1 cellular context compared by ENCODE assay signal in genomic region chr20:51541189-51542032, GRCh38.
TF ChIP-seq lines count a peak whose summit lies in the region.

No MANE protein-coding gene starts in this region.

TF ChIP-seq in K562, 482 proteins besides CTCF, POLR2A, EP300 and RAD21 (continued from another document and continues in another):
- TF ChIP-seq ZNF318 (IDR thresholded peaks at IDR 0.05; ENCODE audit: borderline replicate concordance in 1 of 2, low read depth in 1 of 2) (0 out of 4 replicates have a peak, but pooled peaks of 1 of the 2 experiments have one; percentile 36), HDGF (IDR thresholded peaks at IDR 0.05) (no peak), NUFIP1 (IDR thresholded peaks at IDR 0.05; ENCODE audit: partially characterized antibody) (no peak), NR3C1 (CRISPR knock-in tag; IDR thresholded peaks at IDR 0.05) (no peak), PBX2 (CRISPR knock-in tag; IDR thresholded peaks at IDR 0.05; ENCODE audit: low read depth) (no peak), PBX2 (tag; conservative IDR thresholded peaks at IDR 0.05; ENCODE audit: low read depth) (peak; percentile 32; the same call in 1 of the 2 replicates), ARNT (IDR thresholded peaks at IDR 0.05) (no peak), SREBF2 (CRISPR knock-in tag; IDR thresholded peaks at IDR 0.05) (no peak), RCOR1 (IDR thresholded peaks at IDR 0.05; ENCODE audit: borderline replicate concordance in 1 of 2, low read depth in 2 of 2, low read length in 2 of 2) (peak in 1 of 2 experiments; percentile 73; a peak in 2 of 4 replicates), FOXP1 (CRISPR knock-in tag; IDR thresholded peaks at IDR 0.05) (no peak), TAF9B (IDR thresholded peaks at IDR 0.05; ENCODE audit: partially characterized antibody) (no peak), TBP (optimal IDR thresholded peaks at IDR 0.05; ENCODE audit: low read depth, low read length) (peak; percentile 77), VEZF1 (CRISPR knock-in tag; IDR thresholded peaks at IDR 0.05) (peak; percentile 95), JUNB (CRISPR knock-in tag; conservative IDR thresholded peaks at IDR 0.05) (no peak), ZNF696 (CRISPR knock-in tag; conservative IDR thresholded peaks at IDR 0.05) (no peak), HES1 (IDR thresholded peaks at IDR 0.05; ENCODE audit: low read depth) (peak; percentile 82), SIN3A (IDR thresholded peaks at IDR 0.05; ENCODE audit: borderline replicate concordance in 2 of 2, control insufficient read depth in 1 of 2, low read depth in 2 of 2, low read length in 2 of 2) (peak; percentile 91 to 96; a peak in 3 of 4 replicates), SRSF7 (optimal IDR thresholded peaks at IDR 0.05; ENCODE audit: low read depth, low read length) (no peak), CBX8 (IDR thresholded peaks at IDR 0.05; ENCODE audit: borderline replicate concordance, extremely low read depth, low read depth, low read length, poor library complexity, severe bottlenecking) (no peak), ZNF57 (CRISPR knock-in tag; IDR thresholded peaks at IDR 0.05) (no peak), TEAD1 (CRISPR knock-in tag; IDR thresholded peaks at IDR 0.05) (no peak), ZNF23 (CRISPR knock-in tag; IDR thresholded peaks at IDR 0.05) (no peak), POLR3G (IDR thresholded peaks at IDR 0.05; ENCODE audit: extremely low read depth, insufficient read length, insufficient replicate concordance) (no peak), RBM39 (optimal IDR thresholded peaks at IDR 0.05; ENCODE audit: low read depth, low read length) (no peak), ATF3 (IDR thresholded peaks at IDR 0.05) (no peak), ATF3 (CRISPR knock-in tag; conservative IDR thresholded peaks at IDR 0.05) (no peak), ETS2 (tag; IDR thresholded peaks at IDR 0.05; ENCODE audit: borderline replicate concordance, poor library complexity, severe bottlenecking) (no peak), FOXA1 (IDR thresholded peaks at IDR 0.05; ENCODE audit: borderline replicate concordance) (no peak), FOS (IDR thresholded peaks at IDR 0.05; ENCODE audit: extremely low read depth, insufficient read length) (no peak), ZKSCAN8 (CRISPR knock-in tag; IDR thresholded peaks at IDR 0.05) (no peak; the same call in 1 of the 2 replicates), ARID3B (CRISPR knock-in tag; IDR thresholded peaks at IDR 0.05; ENCODE audit: borderline replicate concordance) (no peak), ATF2 (CRISPR knock-in tag; IDR thresholded peaks at IDR 0.05) (no peak), BRCA1 (IDR thresholded peaks at IDR 0.05) (no peak), BRCA1 (CRISPR knock-in tag; IDR thresholded peaks at IDR 0.05) (no peak), EZH2 (IDR thresholded peaks at IDR 0.05; ENCODE audit: borderline replicate concordance, low read depth, low read length) (no peak), EHMT2 (IDR thresholded peaks at IDR 0.05) (no peak), CTBP1 (IDR thresholded peaks at IDR 0.05; ENCODE audit: borderline replicate concordance) (peak; percentile 72; the same call in 1 of the 2 replicates), THAP12 (CRISPR knock-in tag; IDR thresholded peaks at IDR 0.05) (no peak), ZNF778 (CRISPR knock-in tag; IDR thresholded peaks at IDR 0.05) (no peak), ZNF75A (CRISPR knock-in tag; IDR thresholded peaks at IDR 0.05) (no peak), BHLHE40 (IDR thresholded peaks at IDR 0.05; ENCODE audit: low read length) (peak; percentile 93), CSDE1 (IDR thresholded peaks at IDR 0.05) (no peak), NCOR1 (IDR thresholded peaks at IDR 0.05) (peak; percentile 59)
